In genomic region chr1:116724765-116725375, GRCh38 we compare ENCODE assay signal across 9 cellular contexts. TPM values are rescaled to one million over a fixed set of nuclear protein-coding genes. Genes with fewer than 3 reads are reported as not detected.
A peak's percentile ranks its signal among the peaks of the same experiment; 100 is the strongest.
DNase-seq lines count a peak whose midpoint lies in the region; ATAC-seq, FAIRE-seq and TF ChIP-seq lines count a peak whose summit lies in the region.
"Had no signal": no experiment of that assay in that cellular context is flagged by ENCODE, and none has a peak within 500 bp of the region (broad histone marks: within the 10 kb centered on the region; RNA-seq: fewer than 3 reads in every experiment).

No MANE protein-coding gene starts in this region.

- no peaks in the 10 kb centered on the region for H3K36me3 Mint-ChIP-seq in activated T-cell treated with anti-CD3 and anti-CD28 coated beads, Interleukin-2, amount 50 U/mL, for 24 hours (ENCODE audit: low read depth)
- H3K36me3 Mint-ChIP-seq in progenitor cell of endocrine pancreas (ENCODE audit: insufficient read depth): no peaks in the 10 kb centered on the region

- TF ChIP-seq POLR2A in GM12891 (IDR thresholded peaks at IDR 0.05; ENCODE audit: low read depth, low read length): no peak

- H3K27ac Mint-ChIP-seq in activated T-cell treated with anti-CD3 and anti-CD28 coated beads, Interleukin-2, amount 50 U/mL, for 24 hours: no peak overlapping the region
- no peak overlapping the region for H3K27ac Mint-ChIP-seq in progenitor cell of endocrine pancreas

- TF ChIP-seq CTCF in fibroblast of villous mesenchyme (IDR thresholded peaks at IDR 0.05; ENCODE audit: insufficient read depth, low read depth, low read length) (peak; percentile 78), progenitor cell of endocrine pancreas (IDR thresholded peaks at IDR 0.05; ENCODE audit: unreplicated experiment) (peak; percentile 88)

- no peaks in the 10 kb centered on the region for H3K9me3 Mint-ChIP-seq in activated T-cell treated with anti-CD3 and anti-CD28 coated beads, Interleukin-2, amount 50 U/mL, for 24 hours
- no peaks in the 10 kb centered on the region for H3K9me3 Mint-ChIP-seq in progenitor cell of endocrine pancreas (ENCODE audit: low read depth)

- peak; percentile 62 for TF ChIP-seq RAD21 in Ishikawa (IDR thresholded peaks at IDR 0.05; ENCODE audit: low read depth)

- peaks cover 33% of the 10 kb centered on the region for H3K4me1 Mint-ChIP-seq in activated T-cell treated with anti-CD3 and anti-CD28 coated beads, Interleukin-2, amount 50 U/mL, for 24 hours (ENCODE audit: low read depth)
- no peaks in the 10 kb centered on the region for H3K4me1 Mint-ChIP-seq in progenitor cell of endocrine pancreas (ENCODE audit: low read depth)

- no peak for ATAC-seq in GM21737 (IDR thresholded peaks at IDR 0.05; ENCODE audit: unreplicated experiment)

- H3K27me3 Mint-ChIP-seq in activated T-cell treated with anti-CD3 and anti-CD28 coated beads, Interleukin-2, amount 50 U/mL, for 24 hours: no peaks in the 10 kb centered on the region
- H3K27me3 Mint-ChIP-seq in progenitor cell of endocrine pancreas: no peaks in the 10 kb centered on the region

- FAIRE-seq in GM12891 (lab: Jason Lieb, UNC): no peak

- TF ChIP-seq EP300 in Ishikawa (IDR thresholded peaks at IDR 0.05; ENCODE audit: borderline replicate concordance): no peak

- no peak overlapping the region for H3K4me3 ChIP-seq in fibroblast of villous mesenchyme (ENCODE audit: low read depth, low read length)
- H3K4me3 ChIP-seq: SK-N-MC had no signal

- no peak overlapping the region for H3K4me3 Mint-ChIP-seq in activated T-cell treated with anti-CD3 and anti-CD28 coated beads, Interleukin-2, amount 50 U/mL, for 24 hours
- H3K4me3 Mint-ChIP-seq in progenitor cell of endocrine pancreas (ENCODE audit: low read depth): no peak overlapping the region

- DNase-seq in D341Med (ENCODE audit: low spot score): peak; percentile 41
- DNase-seq in OCI-M1 (lab: John Stamatoyannopoulos, UW): peak; percentile 76
- DNase-seq in activated T-cell treated with anti-CD3 and anti-CD28 coated beads, Interleukin-2, amount 50 U/mL, for 24 hours: peak; percentile 72
- DNase-seq in fibroblast of villous mesenchyme (ENCODE audit: low read depth): peak; percentile 59
- peak; percentile 40 for DNase-seq in progenitor cell of endocrine pancreas (ENCODE audit: low spot score, unreplicated experiment)
- no peak for DNase-seq in GM12891 (ENCODE audit: insufficient read length, low spot score)

TF ChIP-seq in Ishikawa, 13 proteins besides CTCF, POLR2A, EP300 and RAD21:
- TF ChIP-seq CREB1 (IDR thresholded peaks at IDR 0.05; ENCODE audit: low read depth): no peak
- TF ChIP-seq USF1 (IDR thresholded peaks at IDR 0.05): no peak
- no peak for TF ChIP-seq REST (IDR thresholded peaks at IDR 0.05; ENCODE audit: low read depth)
- TF ChIP-seq CEBPB (IDR thresholded peaks at IDR 0.05): no peak

TF ChIP-seq in GM12891, 5 proteins besides CTCF, POLR2A, EP300 and RAD21:
- TF ChIP-seq POU2F2 (IDR thresholded peaks at IDR 0.05; ENCODE audit: low read depth, low read length) (no peak), PAX5 (IDR thresholded peaks at IDR 0.05; ENCODE audit: insufficient read depth, low read length, severe bottlenecking) (no peak), SPI1 (IDR thresholded peaks at IDR 0.05; ENCODE audit: low read depth, low read length) (no peak), TAF1 (IDR thresholded peaks at IDR 0.05; ENCODE audit: low read depth, low read length) (no peak), POLR2AphosphoS5 (IDR thresholded peaks at IDR 0.05; ENCODE audit: low read depth, low read length) (no peak)

RNA-seq across cellular contexts. Expression of gene CD2, which starts 29.4 kb away (rescaled TPM):
- total RNA-seq in fibroblast of villous mesenchyme (not detected in 2 replicates), progenitor cell of endocrine pancreas (not detected in 2 replicates)
- not detected for polyA plus RNA-seq in GM12891 (2012; ENCODE audit: low read depth, missing spikeins)

RNA-seq across cellular contexts. Expression of gene IGSF3, which starts 57.3 kb away (rescaled TPM):
- 3.5 and 13.8 TPM in 2 replicates for total RNA-seq in fibroblast of villous mesenchyme
- total RNA-seq in progenitor cell of endocrine pancreas: 41.5 and 43.3 TPM in 2 replicates
- 2.4 TPM for polyA plus RNA-seq in GM12891 (2012; ENCODE audit: low read depth, missing spikeins)
